1 cellular context compared by ENCODE assay signal in genomic region chr1:53025034-53025777, GRCh38.
TF ChIP-seq lines count a peak whose summit lies in the region.

No MANE protein-coding gene starts in this region.

TF ChIP-seq in K562, 482 proteins besides CTCF, POLR2A, EP300 and RAD21 (continued from another document):
- TF ChIP-seq ZBTB33 (CRISPR knock-in tag; IDR thresholded peaks at IDR 0.05): no peak
- no peak for TF ChIP-seq MYC (IDR thresholded peaks at IDR 0.05; ENCODE audit: low read depth, low read length)
- no peak for TF ChIP-seq MYC (CRISPR knock-in tag; IDR thresholded peaks at IDR 0.05; ENCODE audit: borderline replicate concordance, low read depth)
- TF ChIP-seq MAX (CRISPR knock-in tag; IDR thresholded peaks at IDR 0.05): no peak
- TF ChIP-seq UBTF (IDR thresholded peaks at IDR 0.05; ENCODE audit: borderline replicate concordance in 1 of 2, low read depth in 2 of 2, low read length in 2 of 2): no peak
- TF ChIP-seq DDX20 (tag; IDR thresholded peaks at IDR 0.05; ENCODE audit: low read depth): no peak
- TF ChIP-seq NFE2L1 (tag; IDR thresholded peaks at IDR 0.05; ENCODE audit: borderline replicate concordance, low read depth): no peak
- TF ChIP-seq ZNF124 (CRISPR knock-in tag; IDR thresholded peaks at IDR 0.05): no peak
- TF ChIP-seq TEAD4 (IDR thresholded peaks at IDR 0.05; ENCODE audit: low read length): no peak
- no peak for TF ChIP-seq TEAD4 (CRISPR knock-in tag; IDR thresholded peaks at IDR 0.05; ENCODE audit: borderline replicate concordance)
- no peak for TF ChIP-seq FOXA3 (CRISPR knock-in tag; conservative IDR thresholded peaks at IDR 0.05 in 1 of 2, IDR thresholded peaks at IDR 0.05 in 1 of 2)
- TF ChIP-seq MBD1 (CRISPR knock-in tag; IDR thresholded peaks at IDR 0.05): no peak
- no peak for TF ChIP-seq RNF219 (CRISPR knock-in tag; IDR thresholded peaks at IDR 0.05)
TF ChIP-seq in K562: peak in this region for 8.
